Comparison of ENCODE assay signal across 8 cellular contexts in the genomic region with DNA sequence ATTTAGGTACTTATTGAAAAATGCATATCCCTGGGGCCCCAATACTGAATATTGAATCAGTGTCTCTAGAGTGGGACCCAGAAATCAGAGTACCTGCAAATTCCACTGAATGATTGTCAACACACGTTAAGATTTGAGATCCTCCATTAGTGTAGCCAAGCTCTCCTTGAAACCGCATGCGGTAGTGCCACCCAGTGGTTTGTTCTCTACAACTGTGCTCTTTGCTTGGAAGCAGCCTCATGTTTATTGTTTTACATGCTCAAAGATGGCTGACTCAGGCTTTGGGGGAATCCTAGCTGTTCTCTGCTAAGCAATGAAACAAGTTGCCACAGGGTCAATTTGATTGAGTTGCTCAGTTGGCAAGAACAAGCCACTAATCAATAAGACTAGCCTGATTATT.
DNase-seq lines count a peak whose midpoint lies in the region; ATAC-seq and TF ChIP-seq lines count a peak whose summit lies in the region.

No MANE protein-coding gene starts in this region.

- H3K27me3 ChIP-seq in breast epithelium, result no peaks in the 10 kb centered on the region
- H3K27me3 ChIP-seq in lower lobe of right lung (ENCODE audit: low read depth), result no peaks in the 10 kb centered on the region
- no peaks in the 10 kb centered on the region for H3K27me3 ChIP-seq in thyroid gland

- TF ChIP-seq POLR2A in breast epithelium (IDR thresholded peaks at IDR 0.05) (no peak), thyroid gland (IDR thresholded peaks at IDR 0.05) (no peak)

- peak in 2 of 3 donors; percentile 18 to 26 for TF ChIP-seq CTCF in breast epithelium (IDR thresholded peaks at IDR 0.05)
- TF ChIP-seq CTCF in lower lobe of right lung (IDR thresholded peaks at IDR 0.05), result peak; percentile 52
- TF ChIP-seq CTCF in thyroid gland (IDR thresholded peaks at IDR 0.05), result peak in 1 of 6 experiments; percentile 22

- DNase-seq in activated T-cell treated with anti-CD3 and anti-CD28 coated beads for 24 hours (ENCODE audit: low read depth), result peak; percentile 16
- no peak for DNase-seq in activated T-cell treated with anti-CD3 and anti-CD28 coated beads for 4 hours
- peak; percentile 85 for DNase-seq in NCI-H82 (lab: John Stamatoyannopoulos, UW)
- DNase-seq in breast epithelium (ENCODE audit: low spot score in 2 of 2), result no peak
- peak; percentile 62 for DNase-seq in lower lobe of right lung
- DNase-seq in thyroid gland, result peak; percentile 12 to 28
- no peak for DNase-seq in stimulated activated naive CD4-positive, alpha-beta T cell (lab: John Stamatoyannopoulos, UW)

- H3K4me1 ChIP-seq in breast epithelium, result no peaks in the 10 kb centered on the region
- H3K4me1 ChIP-seq in lower lobe of right lung, result no peaks in the 10 kb centered on the region
- H3K4me1 ChIP-seq in thyroid gland, result no peaks in the 10 kb centered on the region

- 50 to 54% methylated on average over 3 of the region's 3 CpGs for WGBS in thyroid gland, 2 donors

- peaks cover 0 to 7% of the 10 kb centered on the region in 2 donors for H3K9me3 ChIP-seq in breast epithelium
- H3K9me3 ChIP-seq in lower lobe of right lung, result no peaks in the 10 kb centered on the region
- peaks cover 3% of the 10 kb centered on the region for H3K9me3 ChIP-seq in thyroid gland

- ATAC-seq in HG02981 (IDR thresholded peaks at IDR 0.05; ENCODE audit: unreplicated experiment), result peak; percentile 72
- ATAC-seq in lower lobe of right lung, result peak; percentile 88 to 89

- H3K36me3 ChIP-seq in breast epithelium, result no peaks in the 10 kb centered on the region
- H3K36me3 ChIP-seq in lower lobe of right lung, result no peaks in the 10 kb centered on the region
- H3K36me3 ChIP-seq in thyroid gland, result no peaks in the 10 kb centered on the region

- no peak overlapping the region for H3K4me3 ChIP-seq in breast epithelium
- H3K4me3 ChIP-seq in lower lobe of right lung, result no peak overlapping the region
- no peak overlapping the region for H3K4me3 ChIP-seq in thyroid gland (replicated peaks in 1 of 3)

- H3K27ac ChIP-seq in breast epithelium (no peak overlapping the region), lower lobe of right lung (no peak overlapping the region), thyroid gland (no peak overlapping the region)

- intact Hi-C loops in breast epithelium (cut with DNase I; ENCODE audit: low total_unique reads) (no loop called here), lower lobe of right lung (cut with DNase I) (no loop called here), thyroid gland (cut with DNase I) (no loop called here)

Comparison
In these comparisons a context has a peak if more than half of its experiments do, and no peak if none do; other contexts are left out.
1. DNase-seq: peak in activated T-cell treated with anti-CD3 and anti-CD28 coated beads for 24 hours (single experiment), NCI-H82 (single experiment), lower lobe of right lung (single experiment) and thyroid gland (2 of 2); none in activated T-cell treated with anti-CD3 and anti-CD28 coated beads for 4 hours (single experiment), breast epithelium (0 of 2) and stimulated activated naive CD4-positive, alpha-beta T cell (0 of 6).